Comparison of ENCODE assay signal across 8 cellular contexts in the genomic region with DNA sequence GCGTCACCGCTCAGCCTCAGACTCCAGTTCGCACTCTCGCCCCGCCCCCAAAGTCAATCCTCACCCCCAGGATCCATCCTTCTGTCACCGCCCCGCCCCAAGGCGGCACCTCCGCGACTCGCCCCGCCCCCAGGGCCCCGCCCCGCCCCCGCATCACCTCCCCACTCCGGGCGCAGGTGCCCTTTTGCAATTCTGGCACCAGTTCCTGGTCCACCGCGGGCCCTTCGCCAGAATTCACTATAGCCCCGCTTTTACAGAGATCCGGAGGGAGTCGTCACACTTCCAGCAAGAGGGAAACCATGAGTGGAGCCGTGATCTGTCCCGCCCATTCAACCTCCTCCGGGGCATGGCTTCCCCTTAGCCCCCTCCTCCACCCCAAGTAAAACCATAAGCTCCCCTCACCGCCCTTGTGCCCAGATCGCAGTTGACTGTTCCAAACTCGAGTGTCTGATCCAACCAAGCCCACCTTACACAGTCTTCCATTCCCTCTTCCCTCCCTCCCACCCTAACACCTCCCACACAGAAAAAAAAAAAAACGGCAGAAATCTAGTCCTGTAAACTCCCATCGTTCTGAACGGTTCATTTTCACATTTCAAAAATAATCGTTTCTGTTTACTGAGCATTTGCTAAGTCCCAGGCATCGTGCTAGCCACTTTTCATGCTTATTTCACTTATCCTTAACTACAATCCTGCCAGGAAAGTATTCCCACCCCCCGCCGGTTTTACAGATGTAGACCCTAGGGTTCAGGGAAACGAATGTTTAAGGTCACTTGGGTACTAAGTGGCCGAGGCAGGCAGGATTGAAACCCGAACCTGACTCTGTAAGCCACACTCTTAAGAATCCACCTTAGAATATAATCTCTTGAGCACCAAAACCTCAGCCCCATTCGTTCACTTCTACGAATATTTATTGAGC. TPM values are rescaled to one million over a fixed set of nuclear protein-coding genes. Genes with fewer than 3 reads are reported as not detected.
DNase-seq lines count a peak whose midpoint lies in the region; ATAC-seq and TF ChIP-seq lines count a peak whose summit lies in the region.

No MANE protein-coding gene starts in this region.

- H3K4me1 Mint-ChIP-seq in brain, result peaks cover 65% of the 10 kb centered on the region
- peaks cover 46 to 56% of the 10 kb centered on the region in 2 donors for H3K4me1 Mint-ChIP-seq in immature natural killer cell

- H3K4me3 Mint-ChIP-seq in brain (peak overlapping the region; percentile 83 to 93 (median 88)), immature natural killer cell (peak overlapping the region; percentile 88 to 97 (median 92))

- H3K27ac Mint-ChIP-seq in brain, result peak overlapping the region; percentile 93 to 100 (median 97)
- H3K27ac Mint-ChIP-seq in immature natural killer cell, result peak overlapping the region; percentile 92 to 100 (median 96)

- peaks cover 30% of the 10 kb centered on the region for H3K4me1 ChIP-seq in OCI-LY1 (ENCODE audit: insufficient read depth, low read length, severe bottlenecking)

- DNase-seq in activated effector memory CD4-positive, alpha-beta T cell treated with anti-CD3 and anti-CD28 coated beads, Interleukin-2, amount 50 U/mL, for 16 hours, result peak; percentile 67
- DNase-seq in activated effector memory CD4-positive, alpha-beta T cell treated with Interleukin-2 at 50 U/mL for 16 hours, result no peak
- DNase-seq in immature natural killer cell (peak in 2 of 3 donors; percentile 99 to 100), smooth muscle cell of the brain vasculature (ENCODE audit: low read depth, low spot score) (peak; percentile 6)

- peak overlapping the region; percentile 56 for H3K9ac ChIP-seq in OCI-LY1 (ENCODE audit: low read length)

- no peaks in the 10 kb centered on the region for H3K36me3 ChIP-seq in OCI-LY1 (ENCODE audit: insufficient read depth, low read length)

- peak overlapping the region; percentile 77 for H3K4me3 ChIP-seq in OCI-LY1 (ENCODE audit: low read depth, low read length, poor library complexity, severe bottlenecking)

- H3K9me3 Mint-ChIP-seq in brain (peaks cover 0 to 3% (median 0%) of the 10 kb centered on the region in 5 experiments), immature natural killer cell (no peaks in the 10 kb centered on the region)

- peaks cover 5% of the 10 kb centered on the region; the same call in 1 of the 2 replicates for H3K79me2 ChIP-seq in OCI-LY1 (ENCODE audit: insufficient read depth, low read length)

- no peak overlapping the region for H2AFZ ChIP-seq in OCI-LY1 (ENCODE audit: low read length)

- H3F3A ChIP-seq in OCI-LY1 (ENCODE audit: insufficient read depth, low read length), result no peaks in the 10 kb centered on the region

- no peaks in the 10 kb centered on the region for H4K20me1 ChIP-seq in OCI-LY1 (ENCODE audit: insufficient read depth, low read length)

- no peaks in the 10 kb centered on the region for H3K27me3 ChIP-seq in OCI-LY1 (ENCODE audit: insufficient read depth, low read length)

- no peaks in the 10 kb centered on the region for H3K9me2 ChIP-seq in OCI-LY1 (ENCODE audit: low read depth, low read length)

- H3K36me3 Mint-ChIP-seq in brain (peaks cover 11% of the 10 kb centered on the region), immature natural killer cell (peaks cover 0 to 4% (median 0%) of the 10 kb centered on the region in 3 donors)

- no peaks in the 10 kb centered on the region for H3K27me3 Mint-ChIP-seq in brain
- peaks cover 17 to 28% (median 19%) of the 10 kb centered on the region in 3 donors for H3K27me3 Mint-ChIP-seq in immature natural killer cell (ENCODE audit: low read depth in 3 of 3)

- peak overlapping the region; percentile 75 for H3K27ac ChIP-seq in OCI-LY1 (ENCODE audit: low read depth, low read length, poor library complexity, severe bottlenecking)

- TF ChIP-seq CTCF in OCI-LY1 (IDR thresholded peaks at IDR 0.05; ENCODE audit: low read length), result no peak
- no peak for TF ChIP-seq CTCF in brain (conservative IDR thresholded peaks at IDR 0.05)

- ATAC-seq in HG02870 (IDR thresholded peaks at IDR 0.05; ENCODE audit: unreplicated experiment) (peak; percentile 36), GM18520 (IDR thresholded peaks at IDR 0.05; ENCODE audit: unreplicated experiment) (no peak)

- H3K9me3 ChIP-seq in OCI-LY1 (ENCODE audit: low read length), result no peaks in the 10 kb centered on the region

- H3K4me2 ChIP-seq in OCI-LY1 (ENCODE audit: low read length), result peak overlapping the region; percentile 86

RNA-seq across cellular contexts. Expression of a gene that starts 1.3 kb away (rescaled TPM):
- polyA plus RNA-seq in brain (ENCODE audit: insufficient read depth, low read depth, low replicate concordance) (17.1 TPM), immature natural killer cell (10 to 100 TPM; 17.0 to 19.4 (median 19.4) TPM)

RNA-seq across cellular contexts. Expression of a gene that starts 1.3 kb away (rescaled TPM):
- polyA plus RNA-seq in brain (ENCODE audit: insufficient read depth, low read depth, low replicate concordance) (6.0 TPM), immature natural killer cell (1 to 10 TPM; 3.7 to 8.9 (median 4.0) TPM)

RNA-seq across cellular contexts. Expression of a gene that starts 49.4 kb away (rescaled TPM):
- polyA plus RNA-seq in brain (ENCODE audit: insufficient read depth, low read depth, low replicate concordance) (not detected), immature natural killer cell (not detected)

RNA-seq across cellular contexts. Expression of a gene that starts 59.5 kb away (rescaled TPM):
- polyA plus RNA-seq in brain (ENCODE audit: insufficient read depth, low read depth, low replicate concordance), result 0.61 TPM
- polyA plus RNA-seq in immature natural killer cell, result under 1 TPM in 2 of 3 donors, not detected in 1; 0.39 to 0.64 TPM
